In genomic region chr12:119578112-119578511, GRCh38 we compare ENCODE assay signal across 17 cellular contexts. TPM values are rescaled to one million over a fixed set of nuclear protein-coding genes. Genes with fewer than 3 reads are reported as not detected.
DNase-seq lines count a peak whose midpoint lies in the region; ATAC-seq, FAIRE-seq and TF ChIP-seq lines count a peak whose summit lies in the region.
"Had no signal": no experiment of that assay in that cellular context is flagged by ENCODE, and none has a peak within 500 bp of the region (broad histone marks: within the 10 kb centered on the region; RNA-seq: fewer than 3 reads in every experiment).

No MANE protein-coding gene starts in this region.

- peaks cover 0 to 10% of the 10 kb centered on the region in 2 experiments; a peak in 2 of 4 replicates for H3K4me1 ChIP-seq in HCT116 (ENCODE audit: control insufficient read depth in 1 of 2, insufficient read depth in 2 of 2, low read length in 2 of 2)
- H3K4me1 ChIP-seq: body of pancreas, left lung, pancreas, tibial artery had no signal

- RAD21 ChIA-PET in HCT116 (lab: Charles Lee; ENCODE audit: low non-redundant PET in 1 of 2, low total read pairs in 2 of 2, uncharacterized antibody in 2 of 2, unreplicated experiment in 2 of 2): no interaction called here

- H3K4me2 ChIP-seq in HCT116 (ENCODE audit: low read length): peak overlapping the region; percentile 54

- H3K9ac ChIP-seq in HCT116 (ENCODE audit: low read length): no peak overlapping the region

- no peak for TF ChIP-seq POLR2A in HCT116 (IDR thresholded peaks at IDR 0.05; ENCODE audit: borderline replicate concordance, extremely low read depth, insufficient read depth, insufficient read length)

- H3K79me2 ChIP-seq in HCT116 (ENCODE audit: insufficient read depth, low read length): no peaks in the 10 kb centered on the region

- H2AFZ ChIP-seq in HCT116 (ENCODE audit: low read depth, low read length, poor library complexity, severe bottlenecking): peak overlapping the region; percentile 72

- H4K20me1 ChIP-seq in HCT116 (ENCODE audit: insufficient read depth): no peaks in the 10 kb centered on the region

- H3K27me3 Mint-ChIP-seq in activated T-cell treated with anti-CD3 and anti-CD28 coated beads, Interleukin-2, amount 50 U/mL, for 4 hours (ENCODE audit: low read depth): peaks cover 11% of the 10 kb centered on the region

- no peaks in the 10 kb centered on the region for H3K9me2 ChIP-seq in HCT116 (ENCODE audit: insufficient read depth)

- no peaks in the 10 kb centered on the region for H3K9me3 ChIP-seq in HCT116 (ENCODE audit: control insufficient read depth in 1 of 2, insufficient read depth in 1 of 2, low read depth in 1 of 2, low read length in 2 of 2)
- H3K9me3 ChIP-seq: body of pancreas, left lung, pancreas, tibial artery had no signal

- H3K4me1 Mint-ChIP-seq in activated T-cell treated with anti-CD3 and anti-CD28 coated beads, Interleukin-2, amount 50 U/mL, for 4 hours (ENCODE audit: low read depth): no peaks in the 10 kb centered on the region
- H3K4me1 Mint-ChIP-seq: activated B cell treated with CpG ODN at 0.5 μM for 24 hours had no signal

- no peaks in the 10 kb centered on the region for H3K36me3 Mint-ChIP-seq in activated T-cell treated with anti-CD3 and anti-CD28 coated beads, Interleukin-2, amount 50 U/mL, for 4 hours (ENCODE audit: insufficient read depth)

- CTCF ChIA-PET in HCT116 (lab: Charles Lee): interaction anchor here (0.8 kb wide), 1 partner anchor 33 kb away, joined by 3 read pairs; no protein-coding TSS in a partner anchor

- H3K9me3 Mint-ChIP-seq in activated T-cell treated with anti-CD3 and anti-CD28 coated beads, Interleukin-2, amount 50 U/mL, for 4 hours: peaks cover 4% of the 10 kb centered on the region

- H3K27ac ChIP-seq in HCT116 (ENCODE audit: low read depth, low read length): no peak overlapping the region
- H3K27ac ChIP-seq: body of pancreas, left lung, pancreas, tibial artery had no signal

- DNase-seq in activated T-cell treated with anti-CD3 and anti-CD28 coated beads, Interleukin-2, amount 50 U/mL, for 4 hours: no peak
- DNase-seq in activated T-cell treated with anti-CD3 and anti-CD28 coated beads for 4 hours (no peak), HCT116 (ENCODE audit: low read depth, low spot score) (peak; percentile 34), bronchial epithelial cell (ENCODE audit: low read depth) (peak; percentile 52), HuH-7 (ENCODE audit: low spot score) (no peak), NOMO-1 treated with dmso at 0.1 percent for 144 hours (lab: John Stamatoyannopoulos, UW; ENCODE audit: unreplicated experiment) (no peak), cerebellar cortex (ENCODE audit: low spot score) (no peak)
- DNase-seq in stimulated activated CD8-positive, alpha-beta memory T cell treated with anti-CD3 and anti-CD28 coated beads, Interleukin-15, amount 100 ng/mL, for 48 hours (ENCODE audit: low read depth in 2 of 2): peak; percentile 7 to 25
- DNase-seq: activated B cell treated with CpG ODN at 0.5 μM for 24 hours, body of pancreas, Kasumi-1, left lung, NCI-H187, NCI-H524 treated with DMSO at 0.1 percent for 48 hours, pancreas, tibial artery had no signal

- intact Hi-C loops in HCT116 (cut with micrococcal nuclease): no loop called here

- no peak for TF ChIP-seq RAD21 in HCT116 (IDR thresholded peaks at IDR 0.05; ENCODE audit: low read depth)

- H3K36me3 ChIP-seq in HCT116 (ENCODE audit: control insufficient read depth in 1 of 2, insufficient read depth in 2 of 2, low read length in 2 of 2): no peaks in the 10 kb centered on the region
- no peaks in the 10 kb centered on the region for H3K36me3 ChIP-seq in bronchial epithelial cell (ENCODE audit: control insufficient read depth, insufficient read depth, low read length)
- H3K36me3 ChIP-seq: left lung, pancreas, tibial artery had no signal

- TF ChIP-seq CTCF in HCT116 (IDR thresholded peaks at IDR 0.05 in 2 of 3, conservative IDR thresholded peaks at IDR 0.05 in 1 of 3; ENCODE audit: borderline replicate concordance in 1 of 3, insufficient read depth in 1 of 3, low read depth in 2 of 3, low read length in 2 of 3): no peak
- no peak for TF ChIP-seq CTCF in bronchial epithelial cell (IDR thresholded peaks at IDR 0.05; ENCODE audit: insufficient read depth, low read length, severe bottlenecking)

- FAIRE-seq in bronchial epithelial cell (lab: Jason Lieb, UNC): peak; percentile 36
- FAIRE-seq: pancreas had no signal

- BruUV-seq in HCT116 (replicated peaks; lab: Mats Ljungman, UMichigan): no TSS peak

- peak; percentile 82 to 84 for ATAC-seq in activated T-cell treated with anti-CD3 and anti-CD28 coated beads, Interleukin-2, amount 50 U/mL, for 4 hours
- peak; percentile 77 for ATAC-seq in HCT116
- ATAC-seq: body of pancreas, left lung, Panc1, pancreas had no signal

- H3K4me3 ChIP-seq in HCT116 (replicated peaks in 1 of 2; ENCODE audit: low read depth in 1 of 2, low read length in 2 of 2) (no peak overlapping the region), bronchial epithelial cell (ENCODE audit: low read depth, low read length) (no peak overlapping the region)
- H3K4me3 ChIP-seq: body of pancreas, left lung, pancreas, tibial artery had no signal

- POLR2A ChIA-PET in HCT116 (lab: Charles Lee): no interaction called here

- no peak overlapping the region for H3K4me3 Mint-ChIP-seq in activated T-cell treated with anti-CD3 and anti-CD28 coated beads, Interleukin-2, amount 50 U/mL, for 4 hours
- H3K4me3 Mint-ChIP-seq: activated B cell treated with CpG ODN at 0.5 μM for 24 hours had no signal

- H3K27me3 ChIP-seq in HCT116 (ENCODE audit: insufficient read depth, low read length) (0 out of 2 replicates have a peak, but pooled peaks cover 4% of the 10 kb centered on the region), bronchial epithelial cell (ENCODE audit: control insufficient read depth, insufficient read depth, low read length) (no peaks in the 10 kb centered on the region)
- H3K27me3 ChIP-seq: body of pancreas, left lung, pancreas, tibial artery had no signal

TF ChIP-seq in HCT116, 20 proteins besides CTCF, POLR2A, EP300 and RAD21 (continues in another document):
- TF ChIP-seq POLR2AphosphoS5 (IDR thresholded peaks at IDR 0.05; ENCODE audit: low read depth, low read length) (no peak), CBX3 (IDR thresholded peaks at IDR 0.05; ENCODE audit: low read depth) (no peak), MAX (IDR thresholded peaks at IDR 0.05) (peak; percentile 34; the same call in 1 of the 2 replicates), ZFX (IDR thresholded peaks at IDR 0.05) (no peak), CEBPB (IDR thresholded peaks at IDR 0.05; ENCODE audit: low read depth) (no peak), ATF3 (IDR thresholded peaks at IDR 0.05) (no peak), SRF (IDR thresholded peaks at IDR 0.05; ENCODE audit: low read depth) (no peak), REST (IDR thresholded peaks at IDR 0.05; ENCODE audit: low read depth) (no peak), ZBTB33 (IDR thresholded peaks at IDR 0.05; ENCODE audit: extremely low read depth, insufficient replicate concordance, low read length) (no peak), ELF1 (IDR thresholded peaks at IDR 0.05; ENCODE audit: borderline replicate concordance, low read depth) (no peak)

RNA-seq across cellular contexts. Expression of gene TMEM233, which starts 15.5 kb away (rescaled TPM):
- total RNA-seq in activated T-cell treated with anti-CD3 and anti-CD28 coated beads, Interleukin-2, amount 50 U/mL, for 4 hours: not detected
- total RNA-seq in HCT116 (2021; ENCODE audit: unreplicated experiment): not detected
- not detected in 2 replicates for polyA plus RNA-seq in HCT116 (2012)
- total RNA-seq in bronchial epithelial cell: not detected in 2 replicates
- total RNA-seq: activated B cell treated with CpG ODN at 0.5 μM for 24 hours had no signal

Comparison
In these comparisons a context has a peak if more than half of its experiments do, and no peak if none do; other contexts are left out.
1. DNase-seq: peak in HCT116 (single experiment), bronchial epithelial cell (single experiment) and stimulated activated CD8-positive, alpha-beta memory T cell treated with anti-CD3 and anti-CD28 coated beads, Interleukin-15, amount 100 ng/mL, for 48 hours (2 of 2); none in activated T-cell treated with anti-CD3 and anti-CD28 coated beads, Interleukin-2, amount 50 U/mL, for 4 hours (single experiment), activated T-cell treated with anti-CD3 and anti-CD28 coated beads for 4 hours (single experiment), HuH-7 (single experiment), NOMO-1 treated with dmso at 0.1 percent for 144 hours (single experiment) and cerebellar cortex (single experiment).